Comparison of ENCODE assay signal across 8 cellular contexts in genomic region chr17:65987988-65988387, GRCh38.
A peak's percentile ranks its signal among the peaks of the same experiment; 100 is the strongest.
DNase-seq lines count a peak whose midpoint lies in the region; ATAC-seq lines count a peak whose summit lies in the region.

No MANE protein-coding gene starts in this region.

- peaks cover 5% of the 10 kb centered on the region for H3K27me3 Mint-ChIP-seq in activated CD4-positive, alpha-beta T cell treated with anti-CD3 and anti-CD28 coated beads, Interleukin-2, amount 10 ng/mL, durations not matched to agents 7 days and 5 days

- POLR2A ChIA-PET in activated CD4-positive, alpha-beta T cell treated with anti-CD3 and anti-CD28 coated beads, Interleukin-2, amount 10 ng/mL, durations not matched to agents 7 days and 5 days (lab: Charles Lee), result no interaction called here

- H3K27ac ChIP-seq in epithelial cell of prostate, result no peak overlapping the region

- DNase-seq in activated CD4-positive, alpha-beta T cell treated with anti-CD3 and anti-CD28 coated beads, Interleukin-2, amount 10 ng/mL, durations not matched to agents 7 days and 5 days, result peak; percentile 14
- DNase-seq in activated CD4-positive, alpha-beta T cell treated with anti-CD3 and anti-CD28 coated beads, Interleukin-2, amount 50 U/mL, for 1 hour, result no peak
- DNase-seq in NCI-H460 (ENCODE audit: extremely low read depth, low read depth), result peak; percentile 9
- peak; percentile 3 for DNase-seq in epithelial cell of prostate (ENCODE audit: low read depth, low spot score)
- DNase-seq in stromal cell of bone marrow (ENCODE audit: low read depth), result peak; percentile 2
- DNase-seq in activated naive CD4-positive, alpha-beta T cell treated with anti-CD3 and anti-CD28 coated beads, Interleukin-2, amount 50 U/mL, for 72 hours (ENCODE audit: low spot score in 2 of 2), result no peak
- DNase-seq in Ammon's horn (ENCODE audit: low spot score), result no peak

- no peak overlapping the region for H3K4me3 Mint-ChIP-seq in activated CD4-positive, alpha-beta T cell treated with anti-CD3 and anti-CD28 coated beads, Interleukin-2, amount 10 ng/mL, durations not matched to agents 7 days and 5 days

- H3K9me3 Mint-ChIP-seq in activated CD4-positive, alpha-beta T cell treated with anti-CD3 and anti-CD28 coated beads, Interleukin-2, amount 10 ng/mL, durations not matched to agents 7 days and 5 days, result peaks cover 6% of the 10 kb centered on the region
- peaks cover 8 to 10% of the 10 kb centered on the region in 2 donors for H3K9me3 Mint-ChIP-seq in activated naive CD4-positive, alpha-beta T cell treated with anti-CD3 and anti-CD28 coated beads, Interleukin-2, amount 50 U/mL, for 72 hours

- no peak overlapping the region for H3K27ac Mint-ChIP-seq in activated CD4-positive, alpha-beta T cell treated with anti-CD3 and anti-CD28 coated beads, Interleukin-2, amount 10 ng/mL, durations not matched to agents 7 days and 5 days
- no peak overlapping the region for H3K27ac Mint-ChIP-seq in activated naive CD4-positive, alpha-beta T cell treated with anti-CD3 and anti-CD28 coated beads, Interleukin-2, amount 50 U/mL, for 72 hours

- H3K4me1 Mint-ChIP-seq in activated CD4-positive, alpha-beta T cell treated with anti-CD3 and anti-CD28 coated beads, Interleukin-2, amount 10 ng/mL, durations not matched to agents 7 days and 5 days, result no peaks in the 10 kb centered on the region

- ATAC-seq in activated naive CD4-positive, alpha-beta T cell treated with anti-CD3 and anti-CD28 coated beads, Interleukin-2, amount 50 U/mL, for 72 hours, result no peak
- no peak for ATAC-seq in GM18868 (IDR thresholded peaks at IDR 0.05; ENCODE audit: unreplicated experiment)

- H3K36me3 Mint-ChIP-seq in activated CD4-positive, alpha-beta T cell treated with anti-CD3 and anti-CD28 coated beads, Interleukin-2, amount 10 ng/mL, durations not matched to agents 7 days and 5 days (ENCODE audit: low read depth), result peaks cover 4% of the 10 kb centered on the region
- peaks cover 11% of the 10 kb centered on the region in 2 donors for H3K36me3 Mint-ChIP-seq in activated naive CD4-positive, alpha-beta T cell treated with anti-CD3 and anti-CD28 coated beads, Interleukin-2, amount 50 U/mL, for 72 hours

- CTCF ChIA-PET in activated CD4-positive, alpha-beta T cell treated with anti-CD3 and anti-CD28 coated beads, Interleukin-2, amount 10 ng/mL, durations not matched to agents 7 days and 5 days (lab: Charles Lee), result no interaction called here

Comparison
In these comparisons a context has a peak if more than half of its experiments do, and no peak if none do; other contexts are left out.
1. DNase-seq: peak in activated CD4-positive, alpha-beta T cell treated with anti-CD3 and anti-CD28 coated beads, Interleukin-2, amount 10 ng/mL, durations not matched to agents 7 days and 5 days (single experiment), NCI-H460 (single experiment), epithelial cell of prostate (single experiment) and stromal cell of bone marrow (single experiment); none in activated CD4-positive, alpha-beta T cell treated with anti-CD3 and anti-CD28 coated beads, Interleukin-2, amount 50 U/mL, for 1 hour (single experiment), activated naive CD4-positive, alpha-beta T cell treated with anti-CD3 and anti-CD28 coated beads, Interleukin-2, amount 50 U/mL, for 72 hours (0 of 2) and Ammon's horn (single experiment).